In the genomic region with DNA sequence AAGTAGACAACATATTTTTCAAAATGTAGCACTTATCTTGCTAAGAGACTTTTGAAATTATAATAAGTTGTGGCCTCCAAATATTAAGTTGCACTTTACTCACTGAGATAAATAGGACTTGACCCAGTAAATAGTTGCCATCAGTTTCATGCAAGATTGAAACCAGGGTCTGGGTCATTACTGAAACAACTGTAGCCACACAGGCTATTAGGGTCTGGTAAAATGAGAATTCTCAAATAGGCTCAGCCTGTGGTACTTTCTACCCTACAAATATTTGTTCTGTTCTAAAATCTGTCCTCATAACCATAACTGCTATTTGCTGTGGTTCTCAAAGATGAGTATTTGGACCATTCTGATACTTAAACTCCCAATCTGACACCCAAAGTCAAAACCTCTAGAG, we compare ENCODE assay signal across 16 cellular contexts.
DNase-seq lines count a peak whose midpoint lies in the region; ATAC-seq lines count a peak whose summit lies in the region.
"Had no signal": no experiment of that assay in that cellular context is flagged by ENCODE, and none has a peak within 500 bp of the region (broad histone marks: within the 10 kb centered on the region; RNA-seq: fewer than 3 reads in every experiment).

No MANE protein-coding gene starts in this region.

- H3K36me3 Mint-ChIP-seq in activated T-helper 17 cell treated with anti-CD3 and anti-CD28 coated beads, Interleukin-2, amount 50 U/mL, for 72 hours (ENCODE audit: low read depth): no peaks in the 10 kb centered on the region
- H3K36me3 Mint-ChIP-seq: stimulated activated memory B cell treated with anti-CD40 and anti-IgM and Interleukin-4, amounts not matched to agents 10 μg/mL and 1 μg/mL and 100 μg/mL, for 72 hours had no signal

- no peaks in the 10 kb centered on the region for H3K27me3 Mint-ChIP-seq in activated T-helper 17 cell treated with anti-CD3 and anti-CD28 coated beads, Interleukin-2, amount 50 U/mL, for 72 hours
- H3K27me3 Mint-ChIP-seq: activated CD4-positive, alpha-beta T cell treated with anti-CD3 and anti-CD28 coated beads, Interleukin-2, amount 10 ng/mL, durations not matched to agents 24 days and 14 days; stimulated activated memory B cell treated with anti-CD40 and anti-IgM and Interleukin-4, amounts not matched to agents 10 μg/mL and 1 μg/mL and 100 μg/mL, for 72 hours had no signal

- H3K4me1 Mint-ChIP-seq in activated T-helper 17 cell treated with anti-CD3 and anti-CD28 coated beads, Interleukin-2, amount 50 U/mL, for 72 hours: peaks cover 49% of the 10 kb centered on the region

- peak overlapping the region; percentile 48 for H3K4me3 Mint-ChIP-seq in activated T-helper 17 cell treated with anti-CD3 and anti-CD28 coated beads, Interleukin-2, amount 50 U/mL, for 72 hours
- H3K4me3 Mint-ChIP-seq: activated CD4-positive, alpha-beta T cell treated with anti-CD3 and anti-CD28 coated beads, Interleukin-2, amount 10 ng/mL, durations not matched to agents 24 days and 14 days; activated naive CD4-positive, alpha-beta T cell treated with anti-CD3 and anti-CD28 coated beads for 36 hours; stimulated activated memory B cell treated with anti-CD40 and anti-IgM and Interleukin-4, amounts not matched to agents 10 μg/mL and 1 μg/mL and 100 μg/mL, for 72 hours had no signal

- ATAC-seq in GM18868 (IDR thresholded peaks at IDR 0.05; ENCODE audit: unreplicated experiment): peak; percentile 55
- peak; percentile 50 for ATAC-seq in GM21390 (IDR thresholded peaks at IDR 0.05; ENCODE audit: unreplicated experiment)
- ATAC-seq in HG03025 (IDR thresholded peaks at IDR 0.05; ENCODE audit: low FRiP score, unreplicated experiment): peak; percentile 63
- ATAC-seq in activated T-helper 17 cell treated with anti-CD3 and anti-CD28 coated beads, Interleukin-2, amount 50 U/mL, for 72 hours (replicated peaks): no peak
- ATAC-seq: SK-N-SH treated with all-trans-retinoic acid at 6 μM for 48 hours; stimulated activated memory B cell treated with anti-CD40 and anti-IgM and Interleukin-4, amounts not matched to agents 10 μg/mL and 1 μg/mL and 100 μg/mL, for 72 hours had no signal

- no peak for DNase-seq in Ammon's horn (ENCODE audit: low spot score)
- DNase-seq in stimulated activated CD4-positive, alpha-beta T cell treated with anti-CD3 and anti-CD28 coated beads, Interleukin-2, amount 100 ng/mL, for 48 hours: no peak
- no peak for DNase-seq in amniotic stem cell (lab: John Stamatoyannopoulos, UW)
- DNase-seq: activated CD4-positive, alpha-beta T cell treated with anti-CD3 and anti-CD28 coated beads, Interleukin-2, amount 10 ng/mL, durations not matched to agents 24 days and 14 days; activated CD8-positive, alpha-beta memory T cell treated with anti-CD3 and anti-CD28 coated beads, Interleukin-2, amount 50 U/mL, for 48 hours; activated naive CD4-positive, alpha-beta T cell treated with anti-CD3 and anti-CD28 coated beads for 36 hours; EL; NCI-H1436 treated with DMSO at 0.1 percent for 48 hours; stimulated activated CD4-positive, alpha-beta T cell treated with anti-CD3 and anti-CD28 coated beads, Interleukin-12 subunit alpha, Interleukin-12 subunit beta, amount 100 ng/mL, for 4 hours; thyroid gland had no signal

- no peak overlapping the region for H3K27ac Mint-ChIP-seq in activated T-helper 17 cell treated with anti-CD3 and anti-CD28 coated beads, Interleukin-2, amount 50 U/mL, for 72 hours
- H3K27ac Mint-ChIP-seq: activated CD4-positive, alpha-beta T cell treated with anti-CD3 and anti-CD28 coated beads, Interleukin-2, amount 10 ng/mL, durations not matched to agents 24 days and 14 days had no signal

- H3K9me3 Mint-ChIP-seq in activated T-helper 17 cell treated with anti-CD3 and anti-CD28 coated beads, Interleukin-2, amount 50 U/mL, for 72 hours: no peaks in the 10 kb centered on the region
- H3K9me3 Mint-ChIP-seq: activated naive CD4-positive, alpha-beta T cell treated with anti-CD3 and anti-CD28 coated beads for 36 hours; stimulated activated memory B cell treated with anti-CD40 and anti-IgM and Interleukin-4, amounts not matched to agents 10 μg/mL and 1 μg/mL and 100 μg/mL, for 72 hours had no signal
